In the genomic region with DNA sequence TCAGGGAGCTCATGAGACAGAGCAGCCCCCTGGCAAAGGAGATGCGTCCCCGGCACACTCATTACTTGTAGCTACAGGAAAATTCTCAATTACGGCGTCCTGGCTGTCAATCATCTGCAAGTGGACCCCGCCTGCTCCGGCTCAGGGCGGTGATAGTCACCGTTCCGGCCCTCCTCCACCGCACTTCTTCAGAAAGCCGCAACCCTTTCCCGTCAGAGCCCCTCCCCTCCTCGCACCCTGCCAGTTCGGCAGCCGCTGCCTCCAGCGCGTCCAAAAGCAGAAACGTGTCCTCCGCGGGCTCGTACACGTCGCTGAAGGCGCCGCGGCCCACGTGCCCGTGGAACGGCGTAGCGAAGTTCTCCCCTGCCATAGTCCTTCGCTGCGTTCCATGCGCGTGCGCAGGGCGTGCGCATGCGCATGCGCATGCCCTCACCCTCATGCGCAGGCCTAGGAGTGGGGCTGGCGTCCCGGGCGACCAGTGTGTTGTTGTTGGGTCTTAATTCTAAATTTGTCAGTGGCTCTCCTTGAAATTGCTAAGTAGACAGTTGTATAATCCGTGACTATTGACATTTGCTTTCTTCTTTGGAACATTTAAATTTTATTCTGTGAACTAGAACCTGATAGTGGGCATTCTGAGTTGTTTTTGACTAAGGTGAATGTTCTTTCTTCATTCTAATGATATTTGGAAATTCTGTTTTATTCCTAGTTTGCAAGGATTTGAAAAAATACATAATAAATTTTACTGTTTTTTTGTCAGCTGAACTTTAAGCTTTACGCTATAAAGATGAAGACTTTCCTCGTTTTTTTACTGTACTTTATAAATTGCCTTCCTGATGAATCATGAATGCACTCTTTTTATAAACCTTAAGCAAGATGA, we compare ENCODE assay signal across 1 cellular context.
TF ChIP-seq lines count a peak whose summit lies in the region.

No MANE protein-coding gene starts in this region.

TF ChIP-seq in HepG2, 621 proteins besides CTCF, POLR2A, EP300 and RAD21 (continued from another document and continues in another):
- TF ChIP-seq ELF4 (CRISPR knock-in tag; IDR thresholded peaks at IDR 0.05; ENCODE audit: borderline replicate concordance), result peak; percentile 70; the same call in 1 of the 2 replicates
- TF ChIP-seq HHEX (CRISPR knock-in tag; IDR thresholded peaks at IDR 0.05), result 0 out of 2 replicates have a peak, but pooled peaks have one; percentile 24
- TF ChIP-seq KAT2B (IDR thresholded peaks at IDR 0.05; ENCODE audit: borderline replicate concordance, low read depth, low read length), result no peak
- TF ChIP-seq ZKSCAN1 (IDR thresholded peaks at IDR 0.05; ENCODE audit: low read length), result no peak
- 0 out of 2 replicates have a peak, but pooled peaks have one; percentile 75 for TF ChIP-seq PAWR (CRISPR knock-in tag; IDR thresholded peaks at IDR 0.05; ENCODE audit: borderline replicate concordance)
- TF ChIP-seq HOXA9 (CRISPR knock-in tag; IDR thresholded peaks at IDR 0.05; ENCODE audit: borderline replicate concordance), result peak; percentile 80; the same call in 1 of the 2 replicates
- peak; percentile 90 for TF ChIP-seq ZNF841 (CRISPR knock-in tag; IDR thresholded peaks at IDR 0.05; ENCODE audit: borderline replicate concordance)
- TF ChIP-seq ZNF570 (CRISPR knock-in tag; IDR thresholded peaks at IDR 0.05; ENCODE audit: borderline replicate concordance), result peak; percentile 97
- peak; percentile 73 for TF ChIP-seq PPARG (CRISPR knock-in tag; conservative IDR thresholded peaks at IDR 0.05)
- TF ChIP-seq, protein P1, sequence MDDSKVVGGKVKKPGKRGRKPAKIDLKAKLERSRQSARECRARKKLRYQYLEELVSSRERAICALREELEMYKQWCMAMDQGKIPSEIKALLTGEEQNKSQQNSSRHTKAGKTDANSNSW (CRISPR knock-in tag; IDR thresholded peaks at IDR 0.05; ENCODE audit: borderline replicate concordance), result peak; percentile 99
- TF ChIP-seq, protein P2, sequence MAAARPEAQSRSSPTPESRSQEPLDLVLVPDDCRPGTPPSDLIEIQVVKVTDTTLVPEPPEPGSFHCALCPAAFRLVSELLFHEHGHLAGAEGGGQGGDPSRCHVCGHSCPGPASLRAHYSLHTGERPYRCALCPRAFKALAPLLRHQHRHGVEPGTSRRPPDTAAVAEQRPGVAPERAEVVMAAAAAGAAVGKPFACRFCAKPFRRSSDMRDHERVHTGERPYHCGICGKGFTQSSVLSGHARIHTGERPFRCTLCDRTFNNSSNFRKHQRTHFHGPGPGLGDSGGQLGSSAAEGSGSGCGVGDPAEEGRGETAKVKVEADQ (CRISPR knock-in tag; IDR thresholded peaks at IDR 0.05; ENCODE audit: borderline replicate concordance), result peak; percentile 98
- TF ChIP-seq, protein P3, sequence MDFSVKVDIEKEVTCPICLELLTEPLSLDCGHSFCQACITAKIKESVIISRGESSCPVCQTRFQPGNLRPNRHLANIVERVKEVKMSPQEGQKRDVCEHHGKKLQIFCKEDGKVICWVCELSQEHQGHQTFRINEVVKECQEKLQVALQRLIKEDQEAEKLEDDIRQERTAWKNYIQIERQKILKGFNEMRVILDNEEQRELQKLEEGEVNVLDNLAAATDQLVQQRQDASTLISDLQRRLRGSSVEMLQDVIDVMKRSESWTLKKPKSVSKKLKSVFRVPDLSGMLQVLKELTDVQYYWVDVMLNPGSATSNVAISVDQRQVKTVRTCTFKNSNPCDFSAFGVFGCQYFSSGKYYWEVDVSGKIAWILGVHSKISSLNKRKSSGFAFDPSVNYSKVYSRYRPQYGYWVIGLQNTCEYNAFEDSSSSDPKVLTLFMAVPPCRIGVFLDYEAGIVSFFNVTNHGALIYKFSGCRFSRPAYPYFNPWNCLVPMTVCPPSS (IDR thresholded peaks at IDR 0.05), result no peak
- TF ChIP-seq HMGA1 (CRISPR knock-in tag; conservative IDR thresholded peaks at IDR 0.05), result no peak
- TF ChIP-seq ETV6 (CRISPR knock-in tag; conservative IDR thresholded peaks at IDR 0.05), result peak; percentile 91
- 0 out of 2 replicates have a peak, but pooled peaks have one; percentile 50 for TF ChIP-seq ZNF20 (CRISPR knock-in tag; IDR thresholded peaks at IDR 0.05)
- TF ChIP-seq, protein P4, sequence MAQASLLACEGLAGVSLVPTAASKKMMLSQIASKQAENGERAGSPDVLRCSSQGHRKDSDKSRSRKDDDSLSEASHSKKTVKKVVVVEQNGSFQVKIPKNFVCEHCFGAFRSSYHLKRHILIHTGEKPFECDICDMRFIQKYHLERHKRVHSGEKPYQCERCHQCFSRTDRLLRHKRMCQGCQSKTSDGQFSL (CRISPR knock-in tag; IDR thresholded peaks at IDR 0.05), result peak; percentile 61; the same call in 1 of the 2 replicates
- TF ChIP-seq AKAP8 (CRISPR knock-in tag; IDR thresholded peaks at IDR 0.05), result 0 out of 2 replicates have a peak, but pooled peaks have one; percentile 66
- TF ChIP-seq, protein P5, sequence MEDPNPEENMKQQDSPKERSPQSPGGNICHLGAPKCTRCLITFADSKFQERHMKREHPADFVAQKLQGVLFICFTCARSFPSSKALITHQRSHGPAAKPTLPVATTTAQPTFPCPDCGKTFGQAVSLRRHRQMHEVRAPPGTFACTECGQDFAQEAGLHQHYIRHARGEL (CRISPR knock-in tag; IDR thresholded peaks at IDR 0.05), result peak; percentile 88; the same call in 1 of the 2 replicates
- TF ChIP-seq KMT2B (CRISPR knock-in tag; IDR thresholded peaks at IDR 0.05), result peak; percentile 97
- TF ChIP-seq, protein P6, sequence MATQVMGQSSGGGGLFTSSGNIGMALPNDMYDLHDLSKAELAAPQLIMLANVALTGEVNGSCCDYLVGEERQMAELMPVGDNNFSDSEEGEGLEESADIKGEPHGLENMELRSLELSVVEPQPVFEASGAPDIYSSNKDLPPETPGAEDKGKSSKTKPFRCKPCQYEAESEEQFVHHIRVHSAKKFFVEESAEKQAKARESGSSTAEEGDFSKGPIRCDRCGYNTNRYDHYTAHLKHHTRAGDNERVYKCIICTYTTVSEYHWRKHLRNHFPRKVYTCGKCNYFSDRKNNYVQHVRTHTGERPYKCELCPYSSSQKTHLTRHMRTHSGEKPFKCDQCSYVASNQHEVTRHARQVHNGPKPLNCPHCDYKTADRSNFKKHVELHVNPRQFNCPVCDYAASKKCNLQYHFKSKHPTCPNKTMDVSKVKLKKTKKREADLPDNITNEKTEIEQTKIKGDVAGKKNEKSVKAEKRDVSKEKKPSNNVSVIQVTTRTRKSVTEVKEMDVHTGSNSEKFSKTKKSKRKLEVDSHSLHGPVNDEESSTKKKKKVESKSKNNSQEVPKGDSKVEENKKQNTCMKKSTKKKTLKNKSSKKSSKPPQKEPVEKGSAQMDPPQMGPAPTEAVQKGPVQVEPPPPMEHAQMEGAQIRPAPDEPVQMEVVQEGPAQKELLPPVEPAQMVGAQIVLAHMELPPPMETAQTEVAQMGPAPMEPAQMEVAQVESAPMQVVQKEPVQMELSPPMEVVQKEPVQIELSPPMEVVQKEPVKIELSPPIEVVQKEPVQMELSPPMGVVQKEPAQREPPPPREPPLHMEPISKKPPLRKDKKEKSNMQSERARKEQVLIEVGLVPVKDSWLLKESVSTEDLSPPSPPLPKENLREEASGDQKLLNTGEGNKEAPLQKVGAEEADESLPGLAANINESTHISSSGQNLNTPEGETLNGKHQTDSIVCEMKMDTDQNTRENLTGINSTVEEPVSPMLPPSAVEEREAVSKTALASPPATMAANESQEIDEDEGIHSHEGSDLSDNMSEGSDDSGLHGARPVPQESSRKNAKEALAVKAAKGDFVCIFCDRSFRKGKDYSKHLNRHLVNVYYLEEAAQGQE (IDR thresholded peaks at IDR 0.05; ENCODE audit: borderline replicate concordance in 1 of 2, low read depth in 1 of 2, low read length in 2 of 2), result peak in 1 of 2 experiments; percentile 51; a peak in 1 of 4 replicates
- no peak for TF ChIP-seq NR2F1 (CRISPR knock-in tag; IDR thresholded peaks at IDR 0.05)
- 0 out of 2 replicates have a peak, but pooled peaks have one; percentile 37 for TF ChIP-seq ZNF572 (CRISPR knock-in tag; IDR thresholded peaks at IDR 0.05)
- no peak for TF ChIP-seq ZNF549 (CRISPR knock-in tag; IDR thresholded peaks at IDR 0.05)
- TF ChIP-seq PTBP1 (IDR thresholded peaks at IDR 0.05; ENCODE audit: low read depth, low read length, poor library complexity, severe bottlenecking), result no peak
- TF ChIP-seq, protein P7, sequence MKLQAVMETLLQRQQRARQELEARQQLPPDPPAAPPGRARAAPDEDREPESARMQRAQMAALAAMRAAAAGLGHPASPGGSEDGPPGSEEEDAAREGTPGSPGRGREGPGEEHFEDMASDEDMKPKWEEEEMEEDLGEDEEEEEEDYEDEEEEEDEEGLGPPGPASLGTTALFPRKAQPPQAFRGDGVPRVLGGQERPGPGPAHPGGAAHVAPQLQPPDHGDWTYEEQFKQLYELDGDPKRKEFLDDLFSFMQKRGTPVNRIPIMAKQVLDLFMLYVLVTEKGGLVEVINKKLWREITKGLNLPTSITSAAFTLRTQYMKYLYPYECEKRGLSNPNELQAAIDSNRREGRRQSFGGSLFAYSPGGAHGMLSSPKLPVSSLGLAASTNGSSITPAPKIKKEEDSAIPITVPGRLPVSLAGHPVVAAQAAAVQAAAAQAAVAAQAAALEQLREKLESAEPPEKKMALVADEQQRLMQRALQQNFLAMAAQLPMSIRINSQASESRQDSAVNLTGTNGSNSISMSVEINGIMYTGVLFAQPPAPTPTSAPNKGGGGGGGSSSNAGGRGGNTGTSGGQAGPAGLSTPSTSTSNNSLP (IDR thresholded peaks at IDR 0.05; ENCODE audit: low read depth, low read length), result no peak; the same call in 1 of the 2 replicates
- TF ChIP-seq, protein P8, sequence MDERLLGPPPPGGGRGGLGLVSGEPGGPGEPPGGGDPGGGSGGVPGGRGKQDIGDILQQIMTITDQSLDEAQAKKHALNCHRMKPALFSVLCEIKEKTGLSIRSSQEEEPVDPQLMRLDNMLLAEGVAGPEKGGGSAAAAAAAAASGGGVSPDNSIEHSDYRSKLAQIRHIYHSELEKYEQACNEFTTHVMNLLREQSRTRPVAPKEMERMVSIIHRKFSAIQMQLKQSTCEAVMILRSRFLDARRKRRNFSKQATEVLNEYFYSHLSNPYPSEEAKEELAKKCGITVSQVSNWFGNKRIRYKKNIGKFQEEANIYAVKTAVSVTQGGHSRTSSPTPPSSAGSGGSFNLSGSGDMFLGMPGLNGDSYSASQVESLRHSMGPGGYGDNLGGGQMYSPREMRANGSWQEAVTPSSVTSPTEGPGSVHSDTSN (CRISPR knock-in tag; IDR thresholded peaks at IDR 0.05), result peak; percentile 93
- TF ChIP-seq U2AF1 (optimal IDR thresholded peaks at IDR 0.05; ENCODE audit: low read depth, low read length), result no peak
- TF ChIP-seq ZNF761 (CRISPR knock-in tag; conservative IDR thresholded peaks at IDR 0.05), result peak; percentile 99
- peak; percentile 100 for TF ChIP-seq ZNF605 (CRISPR knock-in tag; IDR thresholded peaks at IDR 0.05)
- TF ChIP-seq, protein P9, sequence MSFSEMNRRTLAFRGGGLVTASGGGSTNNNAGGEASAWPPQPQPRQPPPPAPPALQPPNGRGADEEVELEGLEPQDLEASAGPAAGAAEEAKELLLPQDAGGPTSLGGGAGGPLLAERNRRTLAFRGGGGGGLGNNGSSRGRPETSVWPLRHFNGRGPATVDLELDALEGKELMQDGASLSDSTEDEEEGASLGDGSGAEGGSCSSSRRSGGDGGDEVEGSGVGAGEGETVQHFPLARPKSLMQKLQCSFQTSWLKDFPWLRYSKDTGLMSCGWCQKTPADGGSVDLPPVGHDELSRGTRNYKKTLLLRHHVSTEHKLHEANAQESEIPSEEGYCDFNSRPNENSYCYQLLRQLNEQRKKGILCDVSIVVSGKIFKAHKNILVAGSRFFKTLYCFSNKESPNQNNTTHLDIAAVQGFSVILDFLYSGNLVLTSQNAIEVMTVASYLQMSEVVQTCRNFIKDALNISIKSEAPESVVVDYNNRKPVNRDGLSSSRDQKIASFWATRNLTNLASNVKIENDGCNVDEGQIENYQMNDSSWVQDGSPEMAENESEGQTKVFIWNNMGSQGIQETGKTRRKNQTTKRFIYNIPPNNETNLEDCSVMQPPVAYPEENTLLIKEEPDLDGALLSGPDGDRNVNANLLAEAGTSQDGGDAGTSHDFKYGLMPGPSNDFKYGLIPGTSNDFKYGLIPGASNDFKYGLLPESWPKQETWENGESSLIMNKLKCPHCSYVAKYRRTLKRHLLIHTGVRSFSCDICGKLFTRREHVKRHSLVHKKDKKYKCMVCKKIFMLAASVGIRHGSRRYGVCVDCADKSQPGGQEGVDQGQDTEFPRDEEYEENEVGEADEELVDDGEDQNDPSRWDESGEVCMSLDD (CRISPR knock-in tag; IDR thresholded peaks at IDR 0.05; ENCODE audit: borderline replicate concordance), result peak; percentile 87; the same call in 1 of the 2 replicates
- no peak for TF ChIP-seq NCOR1 (IDR thresholded peaks at IDR 0.05; ENCODE audit: borderline replicate concordance, low read length)
- TF ChIP-seq, protein P10, sequence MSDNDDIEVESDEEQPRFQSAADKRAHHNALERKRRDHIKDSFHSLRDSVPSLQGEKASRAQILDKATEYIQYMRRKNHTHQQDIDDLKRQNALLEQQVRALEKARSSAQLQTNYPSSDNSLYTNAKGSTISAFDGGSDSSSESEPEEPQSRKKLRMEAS (IDR thresholded peaks at IDR 0.05), result peak; percentile 100
- TF ChIP-seq ZSCAN21 (CRISPR knock-in tag; IDR thresholded peaks at IDR 0.05; ENCODE audit: borderline replicate concordance), result peak; percentile 97
- no peak for TF ChIP-seq SYNCRIP (IDR thresholded peaks at IDR 0.05; ENCODE audit: insufficient read depth, low read depth, low read length)
- TF ChIP-seq CREM (IDR thresholded peaks at IDR 0.05), result peak; percentile 35; the same call in 1 of the 2 replicates
- TF ChIP-seq CREM (CRISPR knock-in tag; IDR thresholded peaks at IDR 0.05), result no peak
- TF ChIP-seq MIER3 (CRISPR knock-in tag; IDR thresholded peaks at IDR 0.05; ENCODE audit: borderline replicate concordance), result peak; percentile 94; the same call in 1 of the 2 replicates
- TF ChIP-seq SMARCC2 (IDR thresholded peaks at IDR 0.05), result no peak
- TF ChIP-seq, protein P11, sequence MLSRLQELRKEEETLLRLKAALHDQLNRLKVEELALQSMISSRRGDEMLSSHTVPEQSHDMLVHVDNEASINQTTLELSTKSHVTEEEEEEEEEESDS (CRISPR knock-in tag; IDR thresholded peaks at IDR 0.05; ENCODE audit: borderline replicate concordance), result peak; percentile 97; the same call in 1 of the 2 replicates
- peak; percentile 100 for TF ChIP-seq FOXC1 (CRISPR knock-in tag; IDR thresholded peaks at IDR 0.05; ENCODE audit: borderline replicate concordance)
- TF ChIP-seq, protein P12, sequence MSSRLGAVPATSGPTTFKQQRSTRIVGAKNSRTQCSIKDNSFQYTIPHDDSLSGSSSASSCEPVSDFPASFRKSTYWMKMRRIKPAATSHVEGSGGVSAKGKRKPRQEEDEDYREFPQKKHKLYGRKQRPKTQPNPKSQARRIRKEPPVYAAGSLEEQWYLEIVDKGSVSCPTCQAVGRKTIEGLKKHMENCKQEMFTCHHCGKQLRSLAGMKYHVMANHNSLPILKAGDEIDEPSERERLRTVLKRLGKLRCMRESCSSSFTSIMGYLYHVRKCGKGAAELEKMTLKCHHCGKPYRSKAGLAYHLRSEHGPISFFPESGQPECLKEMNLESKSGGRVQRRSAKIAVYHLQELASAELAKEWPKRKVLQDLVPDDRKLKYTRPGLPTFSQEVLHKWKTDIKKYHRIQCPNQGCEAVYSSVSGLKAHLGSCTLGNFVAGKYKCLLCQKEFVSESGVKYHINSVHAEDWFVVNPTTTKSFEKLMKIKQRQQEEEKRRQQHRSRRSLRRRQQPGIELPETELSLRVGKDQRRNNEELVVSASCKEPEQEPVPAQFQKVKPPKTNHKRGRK (CRISPR knock-in tag; IDR thresholded peaks at IDR 0.05), result no peak
